In the genomic region with DNA sequence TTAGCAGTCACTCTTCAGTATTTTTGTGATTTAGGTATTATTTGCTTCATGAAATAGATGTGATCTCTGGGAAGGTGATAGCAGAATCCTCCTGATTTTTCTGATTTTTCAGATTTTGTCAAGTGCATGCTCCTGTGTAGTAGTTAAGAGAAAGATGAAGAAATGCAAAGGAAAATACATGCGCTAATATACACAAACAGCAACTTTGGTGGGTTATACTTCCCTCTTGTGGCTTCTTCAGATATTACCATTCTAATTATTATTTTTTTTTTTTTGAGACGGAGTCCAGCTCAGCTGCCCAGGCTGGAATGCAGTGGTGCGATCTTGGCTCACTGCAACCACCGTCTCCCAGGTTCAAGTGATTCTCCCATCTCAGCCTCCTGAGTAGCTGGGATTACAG, we compare ENCODE assay signal across 8 cellular contexts. TPM values are rescaled to one million over a fixed set of nuclear protein-coding genes. Genes with fewer than 3 reads are reported as not detected.
A peak's percentile ranks its signal among the peaks of the same experiment; 100 is the strongest.
DNase-seq lines count a peak whose midpoint lies in the region; ATAC-seq and TF ChIP-seq lines count a peak whose summit lies in the region.

No MANE protein-coding gene starts in this region.

- H3K36me3 Mint-ChIP-seq in activated CD4-positive, alpha-beta T cell treated with anti-CD3 and anti-CD28 coated beads, Interleukin-2, amount 10 ng/mL, durations not matched to agents 24 days and 14 days (ENCODE audit: low read depth): peaks cover 64% of the 10 kb centered on the region

- H3K4me1 Mint-ChIP-seq in activated CD4-positive, alpha-beta T cell treated with anti-CD3 and anti-CD28 coated beads, Interleukin-2, amount 10 ng/mL, durations not matched to agents 24 days and 14 days: peaks cover 47% of the 10 kb centered on the region

- no peak for DNase-seq in activated CD4-positive, alpha-beta T cell treated with anti-CD3 and anti-CD28 coated beads, Interleukin-2, amount 10 ng/mL, durations not matched to agents 24 days and 14 days
- no peak for DNase-seq in activated CD4-positive, alpha-beta T cell treated with anti-CD3 and anti-CD28 coated beads for 4 hours
- DNase-seq in SKM-1 treated with dmso at 0.1 percent for 144 hours (lab: John Stamatoyannopoulos, UW; ENCODE audit: unreplicated experiment): peak; percentile 47
- DNase-seq in foreskin keratinocyte: no peak
- DNase-seq in stromal cell of bone marrow (ENCODE audit: low read depth): peak; percentile 14
- no peak for DNase-seq in NCI-H128 (lab: John Stamatoyannopoulos, UW; ENCODE audit: unreplicated experiment)

- H3K27ac ChIP-seq in foreskin keratinocyte: no peak overlapping the region

- no peaks in the 10 kb centered on the region for H3K4me1 ChIP-seq in foreskin keratinocyte

- H3K9me3 Mint-ChIP-seq in activated CD4-positive, alpha-beta T cell treated with anti-CD3 and anti-CD28 coated beads, Interleukin-2, amount 10 ng/mL, durations not matched to agents 24 days and 14 days: no peaks in the 10 kb centered on the region

- H3K27ac Mint-ChIP-seq in activated CD4-positive, alpha-beta T cell treated with anti-CD3 and anti-CD28 coated beads, Interleukin-2, amount 10 ng/mL, durations not matched to agents 24 days and 14 days: peak overlapping the region; percentile 82

- H3K27me3 Mint-ChIP-seq in activated CD4-positive, alpha-beta T cell treated with anti-CD3 and anti-CD28 coated beads, Interleukin-2, amount 10 ng/mL, durations not matched to agents 24 days and 14 days: no peaks in the 10 kb centered on the region

- no peaks in the 10 kb centered on the region for H3K27me3 ChIP-seq in foreskin keratinocyte

- peak; percentile 61 for TF ChIP-seq CTCF in foreskin keratinocyte (conservative IDR thresholded peaks at IDR 0.05)

- intact Hi-C loops in activated CD4-positive, alpha-beta T cell treated with anti-CD3 and anti-CD28 coated beads, Interleukin-2, amount 10 ng/mL, durations not matched to agents 24 days and 14 days (cut with micrococcal nuclease): loop anchor here (5.0 kb wide), 1 partner anchor 61 kb away; no protein-coding TSS in a partner anchor

- no peak overlapping the region for H3K4me3 Mint-ChIP-seq in activated CD4-positive, alpha-beta T cell treated with anti-CD3 and anti-CD28 coated beads, Interleukin-2, amount 10 ng/mL, durations not matched to agents 24 days and 14 days

- peak; percentile 48 for ATAC-seq in HG02642 (IDR thresholded peaks at IDR 0.05; ENCODE audit: poor library complexity, unreplicated experiment)
- ATAC-seq in foreskin keratinocyte: peak; percentile 58
- no peak for ATAC-seq in HG02763 (IDR thresholded peaks at IDR 0.05; ENCODE audit: unreplicated experiment)

RNA-seq across cellular contexts. Expression of gene LMNB1, which starts 31.7 kb away (rescaled TPM):
- total RNA-seq in activated CD4-positive, alpha-beta T cell treated with anti-CD3 and anti-CD28 coated beads, Interleukin-2, amount 10 ng/mL, durations not matched to agents 24 days and 14 days: 223 and 225 TPM in 2 replicates
- 53.5 and 63.8 TPM in 2 replicates for total RNA-seq in foreskin keratinocyte
- polyA plus RNA-seq in foreskin keratinocyte: 20.2 and 29.6 TPM in 2 replicates

Comparison
In these comparisons a context has a peak if more than half of its experiments do, and no peak if none do; other contexts are left out.
1. DNase-seq: peak in SKM-1 treated with dmso at 0.1 percent for 144 hours (single experiment) and stromal cell of bone marrow (single experiment); none in activated CD4-positive, alpha-beta T cell treated with anti-CD3 and anti-CD28 coated beads, Interleukin-2, amount 10 ng/mL, durations not matched to agents 24 days and 14 days (single experiment), activated CD4-positive, alpha-beta T cell treated with anti-CD3 and anti-CD28 coated beads for 4 hours (0 of 2), foreskin keratinocyte (0 of 2) and NCI-H128 (single experiment).